In the genomic region with DNA sequence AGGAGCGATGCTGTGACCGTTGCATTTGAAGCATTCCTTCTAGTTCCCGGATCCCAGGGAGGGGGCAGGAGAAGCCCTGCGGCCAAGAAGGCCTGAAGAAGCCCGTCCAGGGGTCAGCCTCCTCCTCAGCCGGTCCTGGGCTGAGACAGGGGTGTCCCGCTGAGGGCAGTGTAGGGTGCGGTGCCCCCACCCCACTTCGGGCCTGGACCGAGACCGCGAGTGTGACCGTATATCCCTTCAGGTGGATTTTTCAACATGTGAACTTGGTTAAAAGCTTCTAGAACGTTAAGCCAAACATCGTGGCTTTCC, we compare ENCODE assay signal across 8 cellular contexts. TPM values are rescaled to one million over a fixed set of nuclear protein-coding genes. Genes with fewer than 3 reads are reported as not detected.
DNase-seq lines count a peak whose midpoint lies in the region; ATAC-seq, FAIRE-seq and TF ChIP-seq lines count a peak whose summit lies in the region.

No MANE protein-coding gene starts in this region.

- FAIRE-seq in HepG2 (lab: Jason Lieb, UNC), result no peak

- peaks cover 57% of the 10 kb centered on the region for H3K27me3 Mint-ChIP-seq in activated naive CD4-positive, alpha-beta T cell treated with anti-CD3 and anti-CD28 coated beads, Interleukin-2, amount 50 U/mL, for 24 hours
- peaks cover 67% of the 10 kb centered on the region for H3K27me3 Mint-ChIP-seq in activated CD8-positive, alpha-beta T cell treated with anti-CD3 and anti-CD28 coated beads for 36 hours
- H3K27me3 Mint-ChIP-seq in type B pancreatic cell, result peaks cover 71% of the 10 kb centered on the region

- H3K4me1 ChIP-seq in HepG2 (ENCODE audit: insufficient read depth, low read length), result peaks cover 37% of the 10 kb centered on the region

- in situ Hi-C loops in HepG2 (cut with HindIII; ENCODE audit: extremely low pct_ligation_motif_present, low pct_unique_long_range_greater_than_20kb), result no loop called here

- TF ChIP-seq CTCF in activated CD8-positive, alpha-beta T cell treated with anti-CD3 and anti-CD28 coated beads for 36 hours (IDR thresholded peaks at IDR 0.05), result no peak
- TF ChIP-seq CTCF in HepG2 (CRISPR knock-in tag; IDR thresholded peaks at IDR 0.05), result no peak
- no peak for TF ChIP-seq CTCF in type B pancreatic cell (conservative IDR thresholded peaks at IDR 0.05)

- H3K9me3 ChIP-seq in HepG2 (ENCODE audit: low read length), result peaks cover 6% of the 10 kb centered on the region; the same call in 1 of the 2 replicates

- POLR2A ChIA-PET in activated CD8-positive, alpha-beta T cell treated with anti-CD3 and anti-CD28 coated beads for 36 hours (lab: Charles Lee), result no interaction called here
- POLR2A ChIA-PET in HepG2 (lab: Yijun Ruan, JAX), result no interaction called here

- WGBS in HepG2 (ENCODE audit: low lambda C conversion rate), result no CpG with 5 or more reads among the region's 15 CpGs

- no peaks in the 10 kb centered on the region for H3K36me3 ChIP-seq in HepG2 (replicated peaks in 1 of 2; ENCODE audit: control insufficient read depth in 1 of 2, insufficient read depth in 2 of 2, low read length in 2 of 2)

- peaks cover 10 to 71% of the 10 kb centered on the region in 2 experiments; a peak in 4 of 5 replicates for H3K27me3 ChIP-seq in HepG2 (ENCODE audit: control insufficient read depth in 1 of 2, insufficient read depth in 2 of 2, low read length in 2 of 2)

- TF ChIP-seq RAD21 in HepG2 (CRISPR knock-in tag; IDR thresholded peaks at IDR 0.05), result no peak

- peaks cover 30% of the 10 kb centered on the region for H3K4me1 Mint-ChIP-seq in activated naive CD4-positive, alpha-beta T cell treated with anti-CD3 and anti-CD28 coated beads, Interleukin-2, amount 50 U/mL, for 24 hours
- H3K4me1 Mint-ChIP-seq in activated CD8-positive, alpha-beta T cell treated with anti-CD3 and anti-CD28 coated beads for 36 hours (ENCODE audit: low read depth), result peaks cover 21% of the 10 kb centered on the region
- H3K4me1 Mint-ChIP-seq in type B pancreatic cell (ENCODE audit: unreplicated experiment), result peaks cover 18% of the 10 kb centered on the region

- CTCF ChIA-PET in activated CD8-positive, alpha-beta T cell treated with anti-CD3 and anti-CD28 coated beads for 36 hours (lab: Charles Lee), result interaction anchor here (0.9 to 4.3 kb wide), 2 partner anchors 12 to 30 kb away, joined by 3 to 14 read pairs; no protein-coding TSS in a partner anchor
- CTCF ChIA-PET in HepG2 (lab: Yijun Ruan, JAX; ENCODE audit: low intra/inter-chr PET ratio, low total read pairs), result no interaction called here

- no peak overlapping the region for H2AFZ ChIP-seq in HepG2 (ENCODE audit: low read length)

- ATAC-seq in activated CD8-positive, alpha-beta T cell treated with anti-CD3 and anti-CD28 coated beads for 36 hours, result no peak
- no peak for ATAC-seq in HepG2

- intact Hi-C loops in activated CD8-positive, alpha-beta T cell treated with anti-CD3 and anti-CD28 coated beads for 36 hours (cut with micrococcal nuclease), result no loop called here
- intact Hi-C loops in HepG2 (cut with micrococcal nuclease; ENCODE audit: unreplicated experiment), result no loop called here

- H3K27ac Mint-ChIP-seq in activated naive CD4-positive, alpha-beta T cell treated with anti-CD3 and anti-CD28 coated beads, Interleukin-2, amount 50 U/mL, for 24 hours, result no peak overlapping the region
- H3K27ac Mint-ChIP-seq in activated CD8-positive, alpha-beta T cell treated with anti-CD3 and anti-CD28 coated beads for 36 hours, result no peak overlapping the region
- H3K27ac Mint-ChIP-seq in type B pancreatic cell, result peak overlapping the region; percentile 78

- no peak for TF ChIP-seq POLR2A in HepG2 (IDR thresholded peaks at IDR 0.05; ENCODE audit: insufficient read depth in 1 of 2, low read depth in 2 of 2, low read length in 2 of 2)

- TF ChIP-seq EP300 in HepG2 (IDR thresholded peaks at IDR 0.05; ENCODE audit: low read depth in 2 of 2, low read length in 2 of 2) (no peak), HepG2 (CRISPR knock-in tag; IDR thresholded peaks at IDR 0.05; ENCODE audit: borderline replicate concordance) (no peak)

- H3K4me3 Mint-ChIP-seq in activated naive CD4-positive, alpha-beta T cell treated with anti-CD3 and anti-CD28 coated beads, Interleukin-2, amount 50 U/mL, for 24 hours, result peak overlapping the region; percentile 83
- H3K4me3 Mint-ChIP-seq in activated CD8-positive, alpha-beta T cell treated with anti-CD3 and anti-CD28 coated beads for 36 hours, result peak overlapping the region; percentile 76
- peak overlapping the region; percentile 91 for H3K4me3 Mint-ChIP-seq in type B pancreatic cell

- H3K36me3 Mint-ChIP-seq in activated naive CD4-positive, alpha-beta T cell treated with anti-CD3 and anti-CD28 coated beads, Interleukin-2, amount 50 U/mL, for 24 hours, result peaks cover 2% of the 10 kb centered on the region
- peaks cover 7% of the 10 kb centered on the region for H3K36me3 Mint-ChIP-seq in activated CD8-positive, alpha-beta T cell treated with anti-CD3 and anti-CD28 coated beads for 36 hours (ENCODE audit: low read depth)
- peaks cover 3% of the 10 kb centered on the region for H3K36me3 Mint-ChIP-seq in type B pancreatic cell

- no peak for DNase-seq in activated naive CD4-positive, alpha-beta T cell (lab: John Stamatoyannopoulos, UW)
- DNase-seq in activated CD8-positive, alpha-beta T cell treated with anti-CD3 and anti-CD28 coated beads for 36 hours, result no peak
- no peak for DNase-seq in HepG2 (ENCODE audit: low spot score)
- DNase-seq in type B pancreatic cell (ENCODE audit: extremely low spot score, unreplicated experiment), result no peak
- no peak for DNase-seq in NCI-H345 treated with DMSO at 0.1 percent for 48 hours (lab: John Stamatoyannopoulos, UW; ENCODE audit: unreplicated experiment)
- DNase-seq in cortex of kidney (lab: John Stamatoyannopoulos, UW), result no peak
- DNase-seq in SHP77 treated with DMSO at 0.1 percent for 48 hours (lab: John Stamatoyannopoulos, UW), result no peak

- no peak overlapping the region for H3K27ac ChIP-seq in HepG2 (ENCODE audit: extremely low read length, insufficient read depth, low read length)

- no peaks in the 10 kb centered on the region for H3K9me3 Mint-ChIP-seq in activated naive CD4-positive, alpha-beta T cell treated with anti-CD3 and anti-CD28 coated beads, Interleukin-2, amount 50 U/mL, for 24 hours
- H3K9me3 Mint-ChIP-seq in activated CD8-positive, alpha-beta T cell treated with anti-CD3 and anti-CD28 coated beads for 36 hours, result no peaks in the 10 kb centered on the region
- peaks cover under 1% of the 10 kb centered on the region for H3K9me3 Mint-ChIP-seq in type B pancreatic cell

- H3K4me3 ChIP-seq in HepG2 (replicated peaks in 1 of 3; ENCODE audit: insufficient read depth in 1 of 3, low read depth in 2 of 3, low read length in 3 of 3), result peak overlapping the region; percentile 56 to 74 (median 60); a peak in 5 of 6 replicates

- H3K4me2 ChIP-seq in HepG2 (ENCODE audit: low read depth, low read length), result peak overlapping the region; percentile 98

- BruUV-seq in HepG2 (replicated peaks; lab: Mats Ljungman, UMichigan), result no TSS peak

- H3K79me2 ChIP-seq in HepG2 (ENCODE audit: insufficient read depth, low read length), result no peaks in the 10 kb centered on the region

- H4K20me1 ChIP-seq in HepG2 (ENCODE audit: insufficient read depth, low read length), result no peaks in the 10 kb centered on the region

- H3K9ac ChIP-seq in HepG2 (ENCODE audit: insufficient read depth, low read depth, low read length), result no peak overlapping the region

TF ChIP-seq in HepG2, 621 proteins besides CTCF, POLR2A, EP300 and RAD21 (continues in another document):
- 0 out of 2 replicates have a peak, but pooled peaks have one; percentile 19 for TF ChIP-seq ZFX (CRISPR knock-in tag; IDR thresholded peaks at IDR 0.05; ENCODE audit: low read depth)

RNA-seq across cellular contexts. Expression of a gene that starts 2.8 kb away (rescaled TPM):
- not detected for total RNA-seq in activated CD8-positive, alpha-beta T cell treated with anti-CD3 and anti-CD28 coated beads for 36 hours
- total RNA-seq in HepG2 (2016; rRNA removed; fragmentation: Illumina TruSeq; extraction: Trizol) (0.02 TPM in 1 of 2 replicates, not detected in the other), type B pancreatic cell (ENCODE audit: low replicate concordance) (1.4 and 2.8 TPM in 2 replicates)
- not detected in 2 replicates for total RNA-seq in HepG2 (2016; cell fraction: cytosol; rRNA removed; fragmentation: Illumina TruSeq; extraction: Trizol; ENCODE audit: low read depth)
- 0.06 TPM in 1 of 2 replicates, not detected in the other for total RNA-seq in HepG2 (2016; cell fraction: insoluble cytoplasmic fraction; rRNA removed; fragmentation: Illumina TruSeq; extraction: Trizol)
- 0.06 TPM in 1 of 2 replicates, not detected in the other for total RNA-seq in HepG2 (2016; cell fraction: membrane; rRNA removed; fragmentation: Illumina TruSeq; extraction: Trizol)
- total RNA-seq in HepG2 (2016; cell fraction: nucleus; rRNA removed; fragmentation: Illumina TruSeq; extraction: Trizol), result 0.56 TPM in 1 of 2 replicates, not detected in the other
- polyA plus RNA-seq in HepG2 (2011; rRNA removed), result 0.05 and 0.13 TPM in 2 replicates
- 0.05 TPM in 1 of 2 replicates, not detected in the other for polyA plus RNA-seq in HepG2 (2011; cell fraction: cytosol; rRNA removed)
- 0.05 and 0.19 TPM in 2 replicates for polyA plus RNA-seq in HepG2 (2011; cell fraction: nucleus; rRNA removed)
- 0.07 TPM in 2 replicates for polyA plus RNA-seq in HepG2 (2012)
- not detected in 2 replicates for polyA plus RNA-seq in HepG2 (2016; cell fraction: cytosol; fragmentation: Illumina TruSeq; extraction: Trizol; ENCODE audit: low read depth)
- not detected in 2 replicates for polyA plus RNA-seq in HepG2 (2016; cell fraction: insoluble cytoplasmic fraction; fragmentation: Illumina TruSeq; extraction: Trizol; ENCODE audit: low read depth)
- not detected in 2 replicates for polyA plus RNA-seq in HepG2 (2016; cell fraction: membrane; fragmentation: Illumina TruSeq; extraction: Trizol; ENCODE audit: low read depth)
- polyA plus RNA-seq in HepG2 (2016; cell fraction: nucleus; fragmentation: Illumina TruSeq; extraction: Trizol; ENCODE audit: insufficient read depth, low read depth), result 0.31 TPM in 1 of 2 replicates, not detected in the other
- not detected in 2 replicates for polyA minus RNA-seq in HepG2 (2011; rRNA and poly(A)+ RNA removed; ENCODE audit: low replicate concordance)
- not detected in 2 replicates for polyA minus RNA-seq in HepG2 (2011; cell fraction: cytosol; rRNA and poly(A)+ RNA removed)
- 0.13 TPM in 1 of 2 replicates, not detected in the other for polyA minus RNA-seq in HepG2 (2011; cell fraction: nucleus; rRNA and poly(A)+ RNA removed)
